Comparison of ENCODE assay signal across 21 cellular contexts in the genomic region with DNA sequence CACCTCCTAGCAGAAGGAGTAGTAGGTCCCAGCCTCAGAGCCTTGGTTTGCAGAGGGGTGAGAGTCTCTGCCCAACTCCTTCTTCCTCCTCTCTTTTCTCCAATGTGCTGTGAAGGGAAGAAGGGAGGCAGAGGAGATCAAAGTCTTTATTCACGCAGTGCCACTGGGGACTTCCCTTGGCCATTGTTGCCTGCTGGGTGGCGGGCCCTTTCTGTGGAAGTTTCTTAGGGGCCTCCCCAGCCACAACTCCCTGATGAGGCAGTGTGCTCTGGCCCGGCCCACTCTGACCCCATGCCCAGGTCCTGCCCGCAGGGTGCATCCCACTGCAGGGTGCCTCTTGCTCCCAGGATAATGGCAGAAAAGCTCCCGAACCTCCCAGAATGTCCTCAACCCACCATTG.
"Had no signal": no experiment of that assay in that cellular context is flagged by ENCODE, and none has a peak within 500 bp of the region (broad histone marks: within the 10 kb centered on the region; RNA-seq: fewer than 3 reads in every experiment).

No MANE protein-coding gene starts in this region.

- H3K36me3 Mint-ChIP-seq: activated naive CD4-positive, alpha-beta T cell treated with anti-CD3 and anti-CD28 coated beads, Interleukin-2, amount 50 U/mL, for 24 hours; naive B cell had no signal

- H3K9me3 ChIP-seq: suprapubic skin, tibial nerve had no signal

- ATAC-seq: activated CD4-positive, CD25-positive, alpha-beta regulatory T cell treated with anti-CD3 and anti-CD28 coated beads, Interleukin-2, amount 50 U/mL, for 24 hours; stimulated activated naive CD8-positive, alpha-beta T cell treated with anti-CD3 and anti-CD28 coated beads, Interleukin-15, amount 100 ng/mL, for 72 hours had no signal

- H3K4me3 ChIP-seq: suprapubic skin, tibial nerve had no signal

- H3K27ac Mint-ChIP-seq: activated CD4-positive, alpha-beta memory T cell treated with anti-CD3 and anti-CD28 coated beads, Interleukin-2, amount 10 ng/mL, durations not matched to agents 7 days and 5 days; activated CD4-positive, alpha-beta T cell treated with anti-CD3 and anti-CD28 coated beads, Interleukin-2, amount 10 ng/mL, durations not matched to agents 24 days and 14 days; activated naive CD4-positive, alpha-beta T cell treated with anti-CD3 and anti-CD28 coated beads, Interleukin-2, amount 50 U/mL, for 24 hours; activated T-helper 1 cell treated with anti-CD3 and anti-CD28 coated beads, Interleukin-12 subunit alpha, Interleukin-12 subunit beta, Interleukin-2, Interleukin-4 antibody, amounts not matched to agents 30 ng/mL and 10 ng/mL and 1 ng/mL, durations not matched to agents 14 hours and 24 hours and 36 hours; naive B cell; progenitor cell of endocrine pancreas; T-helper 2 cell treated with Interferon-gamma antibody and Interleukin-4, amounts not matched to agents 5 μg/mL and 100 μg/mL, for 36 hours had no signal

- H3K36me3 ChIP-seq: brain microvascular endothelial cell, suprapubic skin, tibial nerve had no signal

- DNase-seq: activated CD4-positive, alpha-beta memory T cell treated with anti-CD3 and anti-CD28 coated beads, Interleukin-2, amount 10 ng/mL, durations not matched to agents 7 days and 5 days; activated CD4-positive, alpha-beta T cell treated with anti-CD3 and anti-CD28 coated beads, Interleukin-2, amount 10 ng/mL, durations not matched to agents 24 days and 14 days; activated gamma-delta T cell treated with Interleukin-2 at 50 U/mL for 16 hours; aorta; brain microvascular endothelial cell; central memory CD4-positive, alpha-beta T cell; effector memory CD4-positive, alpha-beta T cell; mesenchymal stem cell; naive B cell; retina; stimulated activated CD4-positive, alpha-beta T cell treated with anti-CD3 and anti-CD28 coated beads, Interleukin-4, amount 100 ng/mL, for 24 hours; stimulated activated naive CD8-positive, alpha-beta T cell treated with anti-CD3 and anti-CD28 coated beads, Interleukin-15, amount 100 ng/mL, for 72 hours had no signal

- H3K4me1 Mint-ChIP-seq: activated CD4-positive, alpha-beta memory T cell treated with anti-CD3 and anti-CD28 coated beads, Interleukin-2, amount 10 ng/mL, durations not matched to agents 7 days and 5 days; activated CD4-positive, alpha-beta T cell treated with anti-CD3 and anti-CD28 coated beads, Interleukin-2, amount 10 ng/mL, durations not matched to agents 24 days and 14 days; activated naive CD4-positive, alpha-beta T cell treated with anti-CD3 and anti-CD28 coated beads, Interleukin-2, amount 50 U/mL, for 24 hours had no signal

- H3K27me3 Mint-ChIP-seq: activated naive CD4-positive, alpha-beta T cell treated with anti-CD3 and anti-CD28 coated beads, Interleukin-2, amount 50 U/mL, for 24 hours had no signal

- H3K27ac ChIP-seq: brain microvascular endothelial cell, suprapubic skin, VCaP had no signal

- H3K4me3 Mint-ChIP-seq: activated CD4-positive, alpha-beta memory T cell treated with anti-CD3 and anti-CD28 coated beads, Interleukin-2, amount 10 ng/mL, durations not matched to agents 7 days and 5 days; activated CD4-positive, alpha-beta T cell treated with anti-CD3 and anti-CD28 coated beads, Interleukin-2, amount 10 ng/mL, durations not matched to agents 24 days and 14 days; activated naive CD4-positive, alpha-beta T cell treated with anti-CD3 and anti-CD28 coated beads, Interleukin-2, amount 50 U/mL, for 24 hours; activated T-helper 1 cell treated with anti-CD3 and anti-CD28 coated beads, Interleukin-12 subunit alpha, Interleukin-12 subunit beta, Interleukin-2, Interleukin-4 antibody, amounts not matched to agents 30 ng/mL and 10 ng/mL and 1 ng/mL, durations not matched to agents 14 hours and 24 hours and 36 hours; naive B cell; neural crest cell; stimulated activated naive CD8-positive, alpha-beta T cell treated with anti-CD3 and anti-CD28 coated beads, Interleukin-15, amount 100 ng/mL, for 72 hours; T-helper 2 cell treated with Interferon-gamma antibody and Interleukin-4, amounts not matched to agents 5 μg/mL and 100 μg/mL, for 36 hours had no signal

- H3K9me3 Mint-ChIP-seq: activated CD4-positive, alpha-beta memory T cell treated with anti-CD3 and anti-CD28 coated beads, Interleukin-2, amount 10 ng/mL, durations not matched to agents 7 days and 5 days; activated CD4-positive, alpha-beta T cell treated with anti-CD3 and anti-CD28 coated beads, Interleukin-2, amount 10 ng/mL, durations not matched to agents 24 days and 14 days; activated naive CD4-positive, alpha-beta T cell treated with anti-CD3 and anti-CD28 coated beads, Interleukin-2, amount 50 U/mL, for 24 hours; activated T-helper 1 cell treated with anti-CD3 and anti-CD28 coated beads, Interleukin-12 subunit alpha, Interleukin-12 subunit beta, Interleukin-2, Interleukin-4 antibody, amounts not matched to agents 30 ng/mL and 10 ng/mL and 1 ng/mL, durations not matched to agents 14 hours and 24 hours and 36 hours; naive B cell; neural crest cell; stimulated activated naive CD8-positive, alpha-beta T cell treated with anti-CD3 and anti-CD28 coated beads, Interleukin-15, amount 100 ng/mL, for 72 hours; T-helper 2 cell treated with Interferon-gamma antibody and Interleukin-4, amounts not matched to agents 5 μg/mL and 100 μg/mL, for 36 hours had no signal

- H3K27me3 ChIP-seq: brain microvascular endothelial cell, suprapubic skin, tibial nerve had no signal
